ENCODE assay signal across 1 cellular context in genomic region chr5:23412011-23412410, GRCh38.
TF ChIP-seq lines count a peak whose summit lies in the region.

No MANE protein-coding gene starts in this region.

TF ChIP-seq in GM23338, 12 proteins besides CTCF, POLR2A, EP300 and RAD21 (continued from another document):
- TF ChIP-seq ETS1 (IDR thresholded peaks at IDR 0.05) (no peak), STAT1 (IDR thresholded peaks at IDR 0.05; ENCODE audit: unreplicated experiment) (no peak), ZNF331 (CRISPR knock-in tag; IDR thresholded peaks at IDR 0.05; ENCODE audit: low read depth) (no peak), ZNF462 (CRISPR knock-in tag; IDR thresholded peaks at IDR 0.05) (no peak)
